ENCODE assay signal across 8 cellular contexts in genomic region chr11:78354741-78355705, GRCh38.
DNase-seq lines count a peak whose midpoint lies in the region; ATAC-seq and TF ChIP-seq lines count a peak whose summit lies in the region.

No MANE protein-coding gene starts in this region.

- peaks cover 3% of the 10 kb centered on the region for H3K36me3 Mint-ChIP-seq in neural progenitor cell

- H3K4me3 Mint-ChIP-seq in neural progenitor cell: peak overlapping the region; percentile 8

- peaks cover 40% of the 10 kb centered on the region for H3F3A ChIP-seq in neural progenitor cell (ENCODE audit: low read depth)

- TF ChIP-seq CTCF in WERI-Rb-1 (IDR thresholded peaks at IDR 0.05; ENCODE audit: low read depth, low read length): no peak
- TF ChIP-seq CTCF in neural progenitor cell (IDR thresholded peaks at IDR 0.05): no peak

- no peaks in the 10 kb centered on the region for H3K9me2 ChIP-seq in Karpas-422 (replicated peaks; ENCODE audit: insufficient read depth, low read length)

- H3K36me3 ChIP-seq in WERI-Rb-1 (no peaks in the 10 kb centered on the region), neural progenitor cell (no peaks in the 10 kb centered on the region), H7 (replicated peaks; ENCODE audit: control insufficient read depth, insufficient read depth, low read length) (no peaks in the 10 kb centered on the region), Karpas-422 (ENCODE audit: insufficient read depth, low read length) (no peaks in the 10 kb centered on the region)

- peaks cover 43% of the 10 kb centered on the region for H3K4me1 ChIP-seq in neural progenitor cell
- H3K4me1 ChIP-seq in Karpas-422 (ENCODE audit: low read length): peaks cover 24% of the 10 kb centered on the region

- H4K20me1 ChIP-seq in neural progenitor cell (ENCODE audit: low read depth) (no peaks in the 10 kb centered on the region), Karpas-422 (ENCODE audit: insufficient read depth, low read depth, low read length) (no peaks in the 10 kb centered on the region)

- peaks cover 56% of the 10 kb centered on the region for H3K79me2 ChIP-seq in neural progenitor cell (ENCODE audit: low read depth)
- no peaks in the 10 kb centered on the region for H3K79me2 ChIP-seq in Karpas-422 (ENCODE audit: low read length)

- peaks cover 6% of the 10 kb centered on the region for H3K9me3 ChIP-seq in WERI-Rb-1 (ENCODE audit: severe bottlenecking)
- no peaks in the 10 kb centered on the region for H3K9me3 ChIP-seq in neural progenitor cell (ENCODE audit: low read depth)
- H3K9me3 ChIP-seq in Karpas-422 (ENCODE audit: low read length): no peaks in the 10 kb centered on the region

- peak overlapping the region; percentile 55 for H3K27ac Mint-ChIP-seq in neural progenitor cell

- peak overlapping the region; percentile 49 for H3K4me2 ChIP-seq in neural progenitor cell
- H3K4me2 ChIP-seq in Karpas-422 (ENCODE audit: low read depth, low read length, poor library complexity, severe bottlenecking): no peak overlapping the region

- H3K27ac ChIP-seq in WERI-Rb-1: no peak overlapping the region
- H3K27ac ChIP-seq in neural progenitor cell: peak overlapping the region; percentile 62
- H3K27ac ChIP-seq in Karpas-422 (ENCODE audit: low read length): no peak overlapping the region

- peak; percentile 70 for DNase-seq in NCI-H1105 (lab: John Stamatoyannopoulos, UW)
- DNase-seq in WERI-Rb-1: peak; percentile 28
- DNase-seq in neural progenitor cell (ENCODE audit: low spot score): peak; percentile 59
- DNase-seq in H7: no peak
- DNase-seq in Karpas-422: no peak
- DNase-seq in HT-29 (ENCODE audit: low spot score): no peak

- no peak overlapping the region for H3K4me3 ChIP-seq in WERI-Rb-1 (ENCODE audit: low read depth, low read length)
- H3K4me3 ChIP-seq in neural progenitor cell: no peak overlapping the region
- no peak overlapping the region for H3K4me3 ChIP-seq in H7 (ENCODE audit: insufficient read depth, low read depth, low read length)
- H3K4me3 ChIP-seq in Karpas-422 (ENCODE audit: low read length): no peak overlapping the region

- H3K27me3 ChIP-seq in WERI-Rb-1 (ENCODE audit: insufficient read depth, low read depth, severe bottlenecking) (no peaks in the 10 kb centered on the region), neural progenitor cell (no peaks in the 10 kb centered on the region), H7 (ENCODE audit: control insufficient read depth, insufficient read depth, low read length) (no peaks in the 10 kb centered on the region), Karpas-422 (ENCODE audit: low read length) (no peaks in the 10 kb centered on the region)

- no peak overlapping the region for H3K9ac ChIP-seq in neural progenitor cell
- H3K9ac ChIP-seq in Karpas-422 (ENCODE audit: low read length): no peak overlapping the region

- peaks cover 12% of the 10 kb centered on the region for H3K9me3 Mint-ChIP-seq in neural progenitor cell

- ATAC-seq in GM18868 (IDR thresholded peaks at IDR 0.05; ENCODE audit: unreplicated experiment) (peak; percentile 68), GM21576 (IDR thresholded peaks at IDR 0.05; ENCODE audit: unreplicated experiment) (no peak)

- peaks cover 8% of the 10 kb centered on the region for H3K27me3 Mint-ChIP-seq in neural progenitor cell (ENCODE audit: insufficient read depth, low read depth)

- H2AFZ ChIP-seq in neural progenitor cell (replicated peaks) (no peak overlapping the region), Karpas-422 (ENCODE audit: low read length) (no peak overlapping the region)

- peaks cover 38% of the 10 kb centered on the region for H3K4me1 Mint-ChIP-seq in neural progenitor cell

Comparison
In these comparisons a context has a peak if more than half of its experiments do, and no peak if none do; other contexts are left out.
1. DNase-seq: peak in NCI-H1105 (single experiment), WERI-Rb-1 (single experiment) and neural progenitor cell (single experiment); none in H7 (single experiment), Karpas-422 (single experiment) and HT-29 (single experiment).